ENCODE assay signal across 12 cellular contexts in genomic region chr11:12089473-12089872, GRCh38. TPM values are rescaled to one million over a fixed set of nuclear protein-coding genes. Genes with fewer than 3 reads are reported as not detected.
DNase-seq lines count a peak whose midpoint lies in the region; ATAC-seq and TF ChIP-seq lines count a peak whose summit lies in the region.
"Had no signal": no experiment of that assay in that cellular context is flagged by ENCODE, and none has a peak within 500 bp of the region (broad histone marks: within the 10 kb centered on the region; RNA-seq: fewer than 3 reads in every experiment).

No MANE protein-coding gene starts in this region.

- POLR2A ChIA-PET in naive thymus-derived CD8-positive, alpha-beta T cell (lab: Charles Lee) = interaction anchor here (0.6 to 1.1 kb wide), 3 partner anchors 12 to 84 kb away, joined by 3 to 4 read pairs (median 3); no protein-coding TSS in a partner anchor
- POLR2A ChIA-PET in WTC11 (lab: Charles Lee) = no interaction called here

- no peaks in the 10 kb centered on the region for H3K27me3 ChIP-seq in trophoblast cell (ENCODE audit: insufficient read depth, low read length)
- H3K27me3 ChIP-seq: vagina had no signal

- CTCF ChIA-PET in WTC11 (lab: Charles Lee) = no interaction called here

- H3K79me2 ChIP-seq in trophoblast cell (ENCODE audit: control insufficient read depth, insufficient read depth, low read length, poor library complexity) = no peaks in the 10 kb centered on the region

- peaks cover 4% of the 10 kb centered on the region for H3K36me3 Mint-ChIP-seq in T-helper 1 cell treated with Interleukin-12 subunit alpha and Interleukin-12 subunit beta and Interleukin-4 antibody, amounts not matched to agents 30 μg/mL and 1 μg/mL, for 36 hours (ENCODE audit: low read depth)
- H3K36me3 Mint-ChIP-seq in naive thymus-derived CD8-positive, alpha-beta T cell = no peaks in the 10 kb centered on the region
- no peaks in the 10 kb centered on the region for H3K36me3 Mint-ChIP-seq in WTC11

- no peak overlapping the region for H2AFZ ChIP-seq in trophoblast cell (ENCODE audit: insufficient read depth, low read length, poor library complexity)
- H2AFZ ChIP-seq: GM23338 had no signal

- peak overlapping the region; percentile 8 for H2AK5ac ChIP-seq in trophoblast cell (ENCODE audit: low read length)

- peak overlapping the region; percentile 53 for H4K91ac ChIP-seq in trophoblast cell (ENCODE audit: low read depth, low read length)

- H3K9ac ChIP-seq in trophoblast cell (ENCODE audit: low read length) = no peak overlapping the region

- no peak overlapping the region for H3K4me3 ChIP-seq in coronary artery
- no peak overlapping the region for H3K4me3 ChIP-seq in trophoblast cell (ENCODE audit: low read depth, low read length)
- H3K4me3 ChIP-seq: GM23338, lung, vagina had no signal

- H3K79me1 ChIP-seq in trophoblast cell (ENCODE audit: low read length) = peaks cover 19% of the 10 kb centered on the region

- no peak for DNase-seq in T-helper 1 cell
- DNase-seq in NCI-H69 (lab: John Stamatoyannopoulos, UW) = peak; percentile 70
- no peak for DNase-seq in coronary artery (ENCODE audit: low spot score)
- DNase-seq in trophoblast cell = no peak
- no peak for DNase-seq in stimulated activated CD4-positive, alpha-beta T cell treated with anti-CD3 and anti-CD28 coated beads, Interleukin-2, amount 100 ng/mL, for 24 hours
- no peak for DNase-seq in naive thymus-derived CD8-positive, alpha-beta T cell
- DNase-seq in WTC11 (ENCODE audit: low spot score) = no peak
- DNase-seq: activated CD4-positive, alpha-beta T cell treated with anti-CD3 and anti-CD28 coated beads for 36 hours had no signal

- H3K4me1 Mint-ChIP-seq in T-helper 1 cell treated with Interleukin-12 subunit alpha and Interleukin-12 subunit beta and Interleukin-4 antibody, amounts not matched to agents 30 μg/mL and 1 μg/mL, for 36 hours (ENCODE audit: low read depth) = peaks cover 68% of the 10 kb centered on the region
- H3K4me1 Mint-ChIP-seq in naive thymus-derived CD8-positive, alpha-beta T cell = peaks cover 34 to 72% (median 60%) of the 10 kb centered on the region in 4 donors
- H3K4me1 Mint-ChIP-seq in WTC11 = peaks cover 32% of the 10 kb centered on the region

- H3K4me1 ChIP-seq in trophoblast cell (ENCODE audit: control insufficient read depth in 1 of 2, insufficient read depth in 2 of 2, low read length in 2 of 2) = peaks cover 33 to 34% of the 10 kb centered on the region in 2 experiments

- peak overlapping the region; percentile 97 to 98 for H3K27ac ChIP-seq in coronary artery
- peak overlapping the region; percentile 51 for H3K27ac ChIP-seq in trophoblast cell (ENCODE audit: low read depth, low read length)

- H2BK5ac ChIP-seq in trophoblast cell (ENCODE audit: low read depth, low read length, poor library complexity) = peak overlapping the region; percentile 14

- H4K8ac ChIP-seq in trophoblast cell (ENCODE audit: low read depth, low read length) = no peak overlapping the region

- no peaks in the 10 kb centered on the region for H3K27me3 Mint-ChIP-seq in T-helper 1 cell treated with Interleukin-12 subunit alpha and Interleukin-12 subunit beta and Interleukin-4 antibody, amounts not matched to agents 30 μg/mL and 1 μg/mL, for 36 hours (ENCODE audit: low read depth)
- H3K27me3 Mint-ChIP-seq in naive thymus-derived CD8-positive, alpha-beta T cell = no peaks in the 10 kb centered on the region
- H3K27me3 Mint-ChIP-seq in WTC11 (ENCODE audit: low read depth) = no peaks in the 10 kb centered on the region
- H3K27me3 Mint-ChIP-seq: activated CD4-positive, alpha-beta T cell treated with anti-CD3 and anti-CD28 coated beads for 36 hours had no signal

- no peak for ATAC-seq in naive thymus-derived CD8-positive, alpha-beta T cell
- ATAC-seq in WTC11 = no peak
- ATAC-seq: activated CD4-positive, alpha-beta T cell treated with anti-CD3 and anti-CD28 coated beads for 36 hours; GM23338 had no signal

- no peaks in the 10 kb centered on the region for H3K9me3 Mint-ChIP-seq in T-helper 1 cell treated with Interleukin-12 subunit alpha and Interleukin-12 subunit beta and Interleukin-4 antibody, amounts not matched to agents 30 μg/mL and 1 μg/mL, for 36 hours
- no peaks in the 10 kb centered on the region for H3K9me3 Mint-ChIP-seq in naive thymus-derived CD8-positive, alpha-beta T cell
- peaks cover under 1% of the 10 kb centered on the region for H3K9me3 Mint-ChIP-seq in WTC11
- H3K9me3 Mint-ChIP-seq: GM23338 had no signal

- H2BK12ac ChIP-seq in trophoblast cell (ENCODE audit: low read length) = peak overlapping the region; percentile 16

- peak overlapping the region; percentile 26 for H3K27ac Mint-ChIP-seq in T-helper 1 cell treated with Interleukin-12 subunit alpha and Interleukin-12 subunit beta and Interleukin-4 antibody, amounts not matched to agents 30 μg/mL and 1 μg/mL, for 36 hours
- peak overlapping the region in 1 of 10 donors; percentile 53 for H3K27ac Mint-ChIP-seq in naive thymus-derived CD8-positive, alpha-beta T cell
- no peak overlapping the region for H3K27ac Mint-ChIP-seq in WTC11
- H3K27ac Mint-ChIP-seq: GM23338 had no signal

- no peaks in the 10 kb centered on the region for H3K36me3 ChIP-seq in trophoblast cell (ENCODE audit: control insufficient read depth in 1 of 2, insufficient read depth in 2 of 2, low read length in 2 of 2)
- H3K36me3 ChIP-seq: vagina had no signal

- no peak overlapping the region for H3K4me2 ChIP-seq in trophoblast cell (ENCODE audit: low read length)
- H3K4me2 ChIP-seq: GM23338 had no signal

- H3K18ac ChIP-seq in trophoblast cell (ENCODE audit: low read length) = no peak overlapping the region

- H4K12ac ChIP-seq in trophoblast cell (ENCODE audit: low read depth, low read length) = no peak overlapping the region

- no CpG with 5 or more reads among the region's 2 CpGs for WGBS in trophoblast cell (ENCODE audit: extremely low coverage, insufficient coverage, insufficient read length)

- H3K23ac ChIP-seq in trophoblast cell (ENCODE audit: low read length) = no peak overlapping the region

- no peak overlapping the region for H3K4me3 Mint-ChIP-seq in T-helper 1 cell treated with Interleukin-12 subunit alpha and Interleukin-12 subunit beta and Interleukin-4 antibody, amounts not matched to agents 30 μg/mL and 1 μg/mL, for 36 hours
- no peak overlapping the region for H3K4me3 Mint-ChIP-seq in naive thymus-derived CD8-positive, alpha-beta T cell
- no peak overlapping the region for H3K4me3 Mint-ChIP-seq in WTC11
- H3K4me3 Mint-ChIP-seq: activated CD4-positive, alpha-beta T cell treated with anti-CD3 and anti-CD28 coated beads for 36 hours; GM23338 had no signal

- no peak overlapping the region for H3K4ac ChIP-seq in trophoblast cell (ENCODE audit: low read depth, low read length)

- H3K9me3 ChIP-seq in trophoblast cell (ENCODE audit: insufficient read depth, low read depth, low read length) = peaks cover 2% of the 10 kb centered on the region
- H3K9me3 ChIP-seq: vagina had no signal

- no peak for TF ChIP-seq CTCF in coronary artery (IDR thresholded peaks at IDR 0.05)
- TF ChIP-seq CTCF in WTC11 (IDR thresholded peaks at IDR 0.05) = no peak

- no peak overlapping the region for H2BK120ac ChIP-seq in trophoblast cell (ENCODE audit: insufficient read depth, low read length, poor library complexity)

- H3K14ac ChIP-seq in trophoblast cell (ENCODE audit: low read length) = no peak overlapping the region

TF ChIP-seq in WTC11, 78 proteins besides CTCF, POLR2A, EP300 and RAD21 (continues in another document):
- no peak for TF ChIP-seq CREB1 (CRISPR knock-in tag; IDR thresholded peaks at IDR 0.05)
- TF ChIP-seq SMAD3 (CRISPR knock-in tag; IDR thresholded peaks at IDR 0.05; ENCODE audit: borderline replicate concordance) = no peak
- no peak for TF ChIP-seq JUN (CRISPR knock-in tag; IDR thresholded peaks at IDR 0.05)
- TF ChIP-seq ZNF317 (CRISPR knock-in tag; IDR thresholded peaks at IDR 0.05; ENCODE audit: borderline replicate concordance, low read depth) = no peak
- no peak for TF ChIP-seq TCF7 (CRISPR knock-in tag; IDR thresholded peaks at IDR 0.05; ENCODE audit: low read depth)
- TF ChIP-seq ELF4 (CRISPR knock-in tag; IDR thresholded peaks at IDR 0.05; ENCODE audit: low read depth) = no peak
- no peak for TF ChIP-seq ZBTB21 (CRISPR knock-in tag; IDR thresholded peaks at IDR 0.05; ENCODE audit: borderline replicate concordance)
- TF ChIP-seq CREM (CRISPR knock-in tag; IDR thresholded peaks at IDR 0.05) = no peak
- no peak for TF ChIP-seq ZNF232 (CRISPR knock-in tag; IDR thresholded peaks at IDR 0.05)
- no peak for TF ChIP-seq CBFB (CRISPR knock-in tag; IDR thresholded peaks at IDR 0.05; ENCODE audit: low read depth)
- TF ChIP-seq, protein P1, sequence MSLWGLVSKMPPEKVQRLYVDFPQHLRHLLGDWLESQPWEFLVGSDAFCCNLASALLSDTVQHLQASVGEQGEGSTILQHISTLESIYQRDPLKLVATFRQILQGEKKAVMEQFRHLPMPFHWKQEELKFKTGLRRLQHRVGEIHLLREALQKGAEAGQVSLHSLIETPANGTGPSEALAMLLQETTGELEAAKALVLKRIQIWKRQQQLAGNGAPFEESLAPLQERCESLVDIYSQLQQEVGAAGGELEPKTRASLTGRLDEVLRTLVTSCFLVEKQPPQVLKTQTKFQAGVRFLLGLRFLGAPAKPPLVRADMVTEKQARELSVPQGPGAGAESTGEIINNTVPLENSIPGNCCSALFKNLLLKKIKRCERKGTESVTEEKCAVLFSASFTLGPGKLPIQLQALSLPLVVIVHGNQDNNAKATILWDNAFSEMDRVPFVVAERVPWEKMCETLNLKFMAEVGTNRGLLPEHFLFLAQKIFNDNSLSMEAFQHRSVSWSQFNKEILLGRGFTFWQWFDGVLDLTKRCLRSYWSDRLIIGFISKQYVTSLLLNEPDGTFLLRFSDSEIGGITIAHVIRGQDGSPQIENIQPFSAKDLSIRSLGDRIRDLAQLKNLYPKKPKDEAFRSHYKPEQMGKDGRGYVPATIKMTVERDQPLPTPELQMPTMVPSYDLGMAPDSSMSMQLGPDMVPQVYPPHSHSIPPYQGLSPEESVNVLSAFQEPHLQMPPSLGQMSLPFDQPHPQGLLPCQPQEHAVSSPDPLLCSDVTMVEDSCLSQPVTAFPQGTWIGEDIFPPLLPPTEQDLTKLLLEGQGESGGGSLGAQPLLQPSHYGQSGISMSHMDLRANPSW (CRISPR knock-in tag; conservative IDR thresholded peaks at IDR 0.05; ENCODE audit: low read depth) = no peak
- TF ChIP-seq NR3C1 (CRISPR knock-in tag; conservative IDR thresholded peaks at IDR 0.05; ENCODE audit: low read depth) = no peak
- TF ChIP-seq ETV6 (CRISPR knock-in tag; IDR thresholded peaks at IDR 0.05) = no peak
- no peak for TF ChIP-seq MYBL2 (CRISPR knock-in tag; IDR thresholded peaks at IDR 0.05)

RNA-seq across cellular contexts. Expression of gene MICAL2, which starts 20.9 kb away (rescaled TPM):
- 24.5 and 30.8 TPM in 2 replicates for polyA plus RNA-seq in trophoblast cell (2013)
- total RNA-seq in naive thymus-derived CD8-positive, alpha-beta T cell = 1 to 10 TPM; 5.0 to 7.0 TPM
- 10 to 100 TPM in 1 of 3 donors, 1 to 10 TPM in 2; 2.3 to 12.3 (median 2.8) TPM for polyA plus RNA-seq in naive thymus-derived CD8-positive, alpha-beta T cell
- total RNA-seq in WTC11 (2021) = 2.2 to 3.1 TPM (median 2.6 TPM) in 3 replicates
